Comparison of ENCODE assay signal across 12 cellular contexts in the genomic region with DNA sequence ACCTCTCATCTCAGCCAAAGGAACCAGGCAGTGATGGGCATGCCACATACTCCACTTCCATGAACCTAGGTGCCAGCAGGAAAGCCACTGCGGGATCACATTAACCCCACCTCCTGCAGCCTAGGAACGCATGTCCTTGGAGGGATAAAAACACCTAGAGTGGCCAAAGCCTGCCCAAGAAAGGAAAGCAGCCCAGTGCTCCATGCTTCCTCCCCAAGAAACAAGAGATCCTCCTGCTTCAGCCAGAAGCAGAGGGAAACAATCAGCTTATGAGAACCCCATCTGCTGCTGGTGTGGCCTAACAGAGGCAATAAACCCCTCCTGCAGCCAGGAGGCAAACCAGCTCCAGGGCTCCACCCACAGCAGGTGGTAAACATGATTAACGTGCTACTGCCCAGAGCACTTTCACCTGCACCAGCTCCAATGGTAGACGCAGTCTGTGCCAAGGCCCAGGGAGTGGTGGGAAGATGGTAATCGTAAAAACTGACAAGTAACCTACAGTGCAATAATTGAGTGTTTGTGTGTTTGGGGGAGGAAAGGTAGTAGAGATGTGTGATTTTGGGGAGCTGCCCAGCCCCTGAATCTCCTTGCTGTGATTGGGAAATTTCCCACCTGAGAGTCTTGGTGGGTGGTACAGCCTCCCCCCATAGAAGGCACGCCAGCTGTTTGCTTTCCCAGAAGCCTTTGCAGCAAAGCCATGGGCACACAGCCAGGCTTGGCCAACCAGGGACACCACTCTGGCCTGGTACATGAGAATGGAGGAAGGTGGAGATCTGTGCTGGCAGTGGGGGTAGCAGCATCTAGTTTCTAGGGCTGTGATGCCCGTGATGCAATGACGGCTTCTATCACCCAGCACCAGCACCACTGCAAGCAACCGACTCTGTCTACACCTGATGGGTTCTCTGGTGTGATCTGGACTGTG. TPM values are rescaled to one million over a fixed set of nuclear protein-coding genes. Genes with fewer than 3 reads are reported as not detected.
DNase-seq lines count a peak whose midpoint lies in the region; FAIRE-seq and TF ChIP-seq lines count a peak whose summit lies in the region.
"Had no signal": no experiment of that assay in that cellular context is flagged by ENCODE, and none has a peak within 500 bp of the region (broad histone marks: within the 10 kb centered on the region; RNA-seq: fewer than 3 reads in every experiment).

No MANE protein-coding gene starts in this region.

- H3K9me3 Mint-ChIP-seq in progenitor cell of endocrine pancreas (ENCODE audit: low read depth) = no peaks in the 10 kb centered on the region
- H3K9me3 Mint-ChIP-seq: activated CD4-positive, alpha-beta memory T cell treated with anti-CD3 and anti-CD28 coated beads, Interleukin-2, amount 10 ng/mL, durations not matched to agents 7 days and 5 days; activated naive CD4-positive, alpha-beta T cell treated with anti-CD3 and anti-CD28 coated beads, Interleukin-2, amount 10 ng/mL, durations not matched to agents 7 days and 5 days; T-helper 2 cell treated with Interferon-gamma antibody and Interleukin-4, amounts not matched to agents 5 μg/mL and 100 μg/mL, for 36 hours had no signal

- H3K9me3 ChIP-seq in esophagus squamous epithelium = no peaks in the 10 kb centered on the region

- H3K27ac Mint-ChIP-seq in progenitor cell of endocrine pancreas = no peak overlapping the region
- H3K27ac Mint-ChIP-seq: activated CD4-positive, alpha-beta memory T cell treated with anti-CD3 and anti-CD28 coated beads, Interleukin-2, amount 10 ng/mL, durations not matched to agents 7 days and 5 days; activated naive CD4-positive, alpha-beta T cell treated with anti-CD3 and anti-CD28 coated beads, Interleukin-2, amount 10 ng/mL, durations not matched to agents 7 days and 5 days; T-helper 2 cell treated with Interferon-gamma antibody and Interleukin-4, amounts not matched to agents 5 μg/mL and 100 μg/mL, for 36 hours had no signal

- intact Hi-C loops in esophagus squamous epithelium (cut with DNase I) = no loop called here

- peaks cover 33% of the 10 kb centered on the region for H3K4me1 Mint-ChIP-seq in progenitor cell of endocrine pancreas (ENCODE audit: low read depth)

- H3K27ac ChIP-seq in 22Rv1 (no peak overlapping the region), esophagus squamous epithelium (no peak overlapping the region)

- DNase-seq in HEK293T (ENCODE audit: extremely low spot score) = no peak
- peak; percentile 49 for DNase-seq in NCI-H526 treated with DMSO at 0.1 percent for 48 hours (lab: John Stamatoyannopoulos, UW)
- DNase-seq in esophagus squamous epithelium (lab: John Stamatoyannopoulos, UW) = no peak
- DNase-seq in GF-D8 (lab: John Stamatoyannopoulos, UW) = no peak
- no peak for DNase-seq in NCI-H1092 (lab: John Stamatoyannopoulos, UW)
- no peak for DNase-seq in RCC 7860 (ENCODE audit: low spot score)
- no peak for DNase-seq in progenitor cell of endocrine pancreas (ENCODE audit: low spot score, unreplicated experiment)
- DNase-seq: activated CD4-positive, alpha-beta memory T cell treated with anti-CD3 and anti-CD28 coated beads, Interleukin-2, amount 10 ng/mL, durations not matched to agents 7 days and 5 days; activated naive CD4-positive, alpha-beta T cell treated with anti-CD3 and anti-CD28 coated beads, Interleukin-2, amount 10 ng/mL, durations not matched to agents 7 days and 5 days had no signal

- H3K36me3 ChIP-seq in esophagus squamous epithelium = peaks cover 0 to 5% (median 0%) of the 10 kb centered on the region in 3 donors

- no peak overlapping the region for H3K4me3 ChIP-seq in esophagus squamous epithelium

- WGBS in esophagus squamous epithelium, 2 donors = 69 to 85% methylated on average over 6 to 9 of the region's 9 CpGs

- no peak for FAIRE-seq in RCC 7860 (lab: Jason Lieb, UNC)
- FAIRE-seq: urothelium cell line had no signal

- no peaks in the 10 kb centered on the region for H3K27me3 ChIP-seq in esophagus squamous epithelium

- CTCF ChIA-PET in HEK293T (lab: Yijun Ruan, JAX) = interaction anchor here (0.6 to 0.8 kb wide), 2 partner anchors 17 to 655 kb away, joined by 3 read pairs; no protein-coding TSS in a partner anchor

- POLR2A ChIA-PET in HEK293T (lab: Yijun Ruan, JAX) = no interaction called here

- peaks cover 2 to 51% (median 25%) of the 10 kb centered on the region in 3 donors for H3K4me1 ChIP-seq in esophagus squamous epithelium

- no peak overlapping the region for H3K4me3 Mint-ChIP-seq in progenitor cell of endocrine pancreas (ENCODE audit: low read depth)
- H3K4me3 Mint-ChIP-seq: activated CD4-positive, alpha-beta memory T cell treated with anti-CD3 and anti-CD28 coated beads, Interleukin-2, amount 10 ng/mL, durations not matched to agents 7 days and 5 days; activated naive CD4-positive, alpha-beta T cell treated with anti-CD3 and anti-CD28 coated beads, Interleukin-2, amount 10 ng/mL, durations not matched to agents 7 days and 5 days; T-helper 2 cell treated with Interferon-gamma antibody and Interleukin-4, amounts not matched to agents 5 μg/mL and 100 μg/mL, for 36 hours had no signal

- no peak for TF ChIP-seq POLR2A in esophagus squamous epithelium (IDR thresholded peaks at IDR 0.05)

- no peaks in the 10 kb centered on the region for H3K27me3 Mint-ChIP-seq in progenitor cell of endocrine pancreas
- H3K27me3 Mint-ChIP-seq: activated CD4-positive, alpha-beta memory T cell treated with anti-CD3 and anti-CD28 coated beads, Interleukin-2, amount 10 ng/mL, durations not matched to agents 7 days and 5 days; activated naive CD4-positive, alpha-beta T cell treated with anti-CD3 and anti-CD28 coated beads, Interleukin-2, amount 10 ng/mL, durations not matched to agents 7 days and 5 days had no signal

- TF ChIP-seq CTCF in 22Rv1 (IDR thresholded peaks at IDR 0.05) (peak; percentile 22), esophagus squamous epithelium (IDR thresholded peaks at IDR 0.05) (peak in 4 of 6 experiments; percentile 30 to 55 (median 34)), progenitor cell of endocrine pancreas (IDR thresholded peaks at IDR 0.05; ENCODE audit: unreplicated experiment) (no peak)

- no peaks in the 10 kb centered on the region for H3K36me3 Mint-ChIP-seq in progenitor cell of endocrine pancreas (ENCODE audit: insufficient read depth)

TF ChIP-seq in HEK293T, 16 proteins besides CTCF, POLR2A, EP300 and RAD21:
- TF ChIP-seq, protein P1, sequence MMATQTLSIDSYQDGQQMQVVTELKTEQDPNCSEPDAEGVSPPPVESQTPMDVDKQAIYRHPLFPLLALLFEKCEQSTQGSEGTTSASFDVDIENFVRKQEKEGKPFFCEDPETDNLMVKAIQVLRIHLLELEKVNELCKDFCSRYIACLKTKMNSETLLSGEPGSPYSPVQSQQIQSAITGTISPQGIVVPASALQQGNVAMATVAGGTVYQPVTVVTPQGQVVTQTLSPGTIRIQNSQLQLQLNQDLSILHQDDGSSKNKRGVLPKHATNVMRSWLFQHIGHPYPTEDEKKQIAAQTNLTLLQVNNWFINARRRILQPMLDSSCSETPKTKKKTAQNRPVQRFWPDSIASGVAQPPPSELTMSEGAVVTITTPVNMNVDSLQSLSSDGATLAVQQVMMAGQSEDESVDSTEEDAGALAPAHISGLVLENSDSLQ (IDR thresholded peaks at IDR 0.05) = peak; percentile 34; the same call in 1 of the 2 replicates
- TF ChIP-seq ELF4 (IDR thresholded peaks at IDR 0.05) = no peak
- no peak for TF ChIP-seq FOXA1 (IDR thresholded peaks at IDR 0.05)
- TF ChIP-seq CTBP1 (IDR thresholded peaks at IDR 0.05; ENCODE audit: borderline replicate concordance) = no peak
- TF ChIP-seq L3MBTL2 (conservative IDR thresholded peaks at IDR 0.05) = no peak
- no peak for TF ChIP-seq SP1 (IDR thresholded peaks at IDR 0.05)

RNA-seq across cellular contexts. Expression of a gene that starts 50.6 kb away (rescaled TPM):
- total RNA-seq in esophagus squamous epithelium = 10 to 100 TPM in 3 of 4 donors, 1 to 10 TPM in 1; 8.2 to 13.5 (median 12.6) TPM
- total RNA-seq in progenitor cell of endocrine pancreas = 34.3 and 34.7 TPM in 2 replicates
